Comparison of ENCODE assay signal across 2 cellular contexts in the genomic region with DNA sequence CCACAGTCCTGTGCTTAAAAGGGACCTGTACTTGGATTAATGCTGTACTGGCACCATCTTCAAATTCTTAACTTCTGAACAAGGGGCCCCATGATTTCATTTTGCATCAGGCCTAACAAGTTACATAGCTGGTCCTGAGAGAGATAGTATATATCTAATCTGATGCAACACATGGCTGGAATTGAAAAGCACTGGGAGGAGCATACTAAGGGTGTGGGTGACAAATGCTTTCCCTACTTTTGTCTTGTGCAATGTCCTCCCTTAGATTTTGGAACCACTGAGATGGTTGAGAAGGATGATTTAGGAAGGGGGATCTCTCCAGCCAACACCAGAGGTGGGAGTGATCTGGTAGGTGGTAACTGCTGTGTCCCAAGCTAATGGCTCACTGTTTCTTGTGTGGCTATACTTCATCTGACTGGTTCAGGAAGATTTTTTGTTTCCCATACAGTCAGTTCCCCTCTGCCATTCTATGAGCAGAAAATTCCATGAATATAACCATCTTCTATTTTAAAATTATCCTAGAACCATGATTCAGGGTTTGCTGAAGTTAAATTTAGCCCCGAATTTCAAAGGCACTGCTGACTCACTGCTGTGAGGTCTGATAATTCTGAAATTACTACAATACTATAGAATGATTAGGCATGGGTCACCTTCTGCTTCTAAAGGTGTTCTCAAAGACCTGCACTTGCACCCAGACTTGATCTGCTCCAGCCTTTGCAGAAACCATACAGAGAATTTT.
TF ChIP-seq lines count a peak whose summit lies in the region.

No MANE protein-coding gene starts in this region.

TF ChIP-seq in SK-N-SH, 30 proteins besides CTCF, POLR2A, EP300 and RAD21 (continued from another document):
- TF ChIP-seq REST (IDR thresholded peaks at IDR 0.05; ENCODE audit: low read depth, low read length) (no peak), RCOR1 (IDR thresholded peaks at IDR 0.05; ENCODE audit: low read length) (no peak), MAX (IDR thresholded peaks at IDR 0.05; ENCODE audit: low read depth) (no peak), TAF1 (IDR thresholded peaks at IDR 0.05; ENCODE audit: borderline replicate concordance, low read depth, low read length) (no peak), FOSL2 (IDR thresholded peaks at IDR 0.05; ENCODE audit: borderline replicate concordance, low read depth) (no peak)

TF ChIP-seq in SK-N-SH treated with all-trans-retinoic acid at 6 μM for 48 hours, 23 proteins besides CTCF, POLR2A, EP300 and RAD21 (continued from another document):
- no peak for TF ChIP-seq GLIS3 (CRISPR knock-in tag; IDR thresholded peaks at IDR 0.05)
- TF ChIP-seq, protein P1, sequence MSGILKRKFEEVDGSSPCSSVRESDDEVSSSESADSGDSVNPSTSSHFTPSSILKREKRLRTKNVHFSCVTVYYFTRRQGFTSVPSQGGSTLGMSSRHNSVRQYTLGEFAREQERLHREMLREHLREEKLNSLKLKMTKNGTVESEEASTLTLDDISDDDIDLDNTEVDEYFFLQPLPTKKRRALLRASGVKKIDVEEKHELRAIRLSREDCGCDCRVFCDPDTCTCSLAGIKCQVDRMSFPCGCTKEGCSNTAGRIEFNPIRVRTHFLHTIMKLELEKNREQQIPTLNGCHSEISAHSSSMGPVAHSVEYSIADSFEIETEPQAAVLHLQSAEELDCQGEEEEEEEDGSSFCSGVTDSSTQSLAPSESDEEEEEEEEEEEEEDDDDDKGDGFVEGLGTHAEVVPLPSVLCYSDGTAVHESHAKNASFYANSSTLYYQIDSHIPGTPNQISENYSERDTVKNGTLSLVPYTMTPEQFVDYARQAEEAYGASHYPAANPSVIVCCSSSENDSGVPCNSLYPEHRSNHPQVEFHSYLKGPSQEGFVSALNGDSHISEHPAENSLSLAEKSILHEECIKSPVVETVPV (CRISPR knock-in tag; IDR thresholded peaks at IDR 0.05): no peak
- no peak for TF ChIP-seq CSDC2 (CRISPR knock-in tag; IDR thresholded peaks at IDR 0.05)
- TF ChIP-seq TOX (CRISPR knock-in tag; IDR thresholded peaks at IDR 0.05; ENCODE audit: borderline replicate concordance): no peak
- TF ChIP-seq SNAI2 (CRISPR knock-in tag; IDR thresholded peaks at IDR 0.05): no peak
- TF ChIP-seq PATZ1 (CRISPR knock-in tag; IDR thresholded peaks at IDR 0.05; ENCODE audit: borderline replicate concordance): no peak
- TF ChIP-seq BACH2 (CRISPR knock-in tag; IDR thresholded peaks at IDR 0.05; ENCODE audit: borderline replicate concordance): no peak
- TF ChIP-seq, protein P2, sequence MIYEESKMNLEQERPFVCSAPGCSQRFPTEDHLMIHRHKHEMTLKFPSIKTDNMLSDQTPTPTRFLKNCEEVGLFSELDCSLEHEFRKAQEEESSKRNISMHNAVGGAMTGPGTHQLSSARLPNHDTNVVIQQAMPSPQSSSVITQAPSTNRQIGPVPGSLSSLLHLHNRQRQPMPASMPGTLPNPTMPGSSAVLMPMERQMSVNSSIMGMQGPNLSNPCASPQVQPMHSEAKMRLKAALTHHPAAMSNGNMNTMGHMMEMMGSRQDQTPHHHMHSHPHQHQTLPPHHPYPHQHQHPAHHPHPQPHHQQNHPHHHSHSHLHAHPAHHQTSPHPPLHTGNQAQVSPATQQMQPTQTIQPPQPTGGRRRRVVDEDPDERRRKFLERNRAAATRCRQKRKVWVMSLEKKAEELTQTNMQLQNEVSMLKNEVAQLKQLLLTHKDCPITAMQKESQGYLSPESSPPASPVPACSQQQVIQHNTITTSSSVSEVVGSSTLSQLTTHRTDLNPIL (CRISPR knock-in tag; IDR thresholded peaks at IDR 0.05; ENCODE audit: low read depth): no peak
- TF ChIP-seq OSR1 (CRISPR knock-in tag; IDR thresholded peaks at IDR 0.05): no peak
- no peak for TF ChIP-seq ISL1 (CRISPR knock-in tag; IDR thresholded peaks at IDR 0.05)
- no peak for TF ChIP-seq ZFP3 (CRISPR knock-in tag; IDR thresholded peaks at IDR 0.05)
- no peak for TF ChIP-seq ZC3H10 (CRISPR knock-in tag; IDR thresholded peaks at IDR 0.05)
